23 cellular contexts compared by ENCODE assay signal in the genomic region with DNA sequence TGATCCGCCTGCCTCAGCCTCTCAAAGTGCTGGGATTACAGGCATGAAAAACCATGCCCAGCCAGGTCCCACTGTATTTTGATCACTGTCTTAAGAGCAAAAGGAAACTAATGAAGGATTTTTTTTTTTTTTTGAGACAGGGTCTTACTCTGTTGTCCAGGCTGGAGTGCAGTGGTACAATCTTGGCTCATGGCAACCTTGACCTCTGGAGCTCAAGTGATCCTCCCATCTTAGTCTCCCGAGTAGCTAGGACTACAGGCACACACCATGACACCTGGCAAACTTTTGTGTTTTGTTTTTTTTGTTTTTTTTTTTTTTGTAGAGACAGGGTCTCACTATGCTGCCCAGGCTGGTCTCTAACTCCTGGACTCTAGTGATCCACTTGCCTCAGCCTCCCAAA.
"Had no signal": no experiment of that assay in that cellular context is flagged by ENCODE, and none has a peak within 500 bp of the region (broad histone marks: within the 10 kb centered on the region; RNA-seq: fewer than 3 reads in every experiment).

No MANE protein-coding gene starts in this region.

- H3K27me3 ChIP-seq: breast epithelium had no signal

- H3K36me3 ChIP-seq: breast epithelium had no signal

- ATAC-seq: activated CD4-positive, alpha-beta T cell treated with anti-CD3 and anti-CD28 coated beads for 36 hours; activated CD8-positive, alpha-beta T cell treated with anti-CD3 and anti-CD28 coated beads for 36 hours; Panc1; Right ventricle myocardium inferior had no signal

- H3K9me3 ChIP-seq: breast epithelium had no signal

- DNase-seq: activated CD4-positive, alpha-beta T cell treated with anti-CD3 and anti-CD28 coated beads for 36 hours; activated CD8-positive, alpha-beta memory T cell treated with anti-CD3 and anti-CD28 coated beads, Interleukin-2, amount 50 U/mL, for 4 hours; activated CD8-positive, alpha-beta T cell treated with anti-CD3 and anti-CD28 coated beads for 36 hours; activated effector memory CD4-positive, alpha-beta T cell treated with Interleukin-2 at 50 U/mL for 16 hours; activated naive CD4-positive, alpha-beta T cell; aorta; caudate nucleus; Kasumi-1; NCI-H1048; NCI-H1417; NCI-H1930; NCI-H2171; NCI-H345; NCI-H510A; NCI-H526 treated with DMSO at 0.1 percent for 48 hours; NCI-H82; RPMI8226; T-helper 1 cell had no signal

- H3K4me3 ChIP-seq: breast epithelium, SK-N-MC had no signal

- H3K27ac ChIP-seq: breast epithelium, SK-N-MC, VCaP had no signal
